Comparison of ENCODE assay signal across 16 cellular contexts in genomic region chr1:164728719-164729118, GRCh38.
DNase-seq lines count a peak whose midpoint lies in the region; ATAC-seq and TF ChIP-seq lines count a peak whose summit lies in the region.
"Had no signal": no experiment of that assay in that cellular context is flagged by ENCODE, and none has a peak within 500 bp of the region (broad histone marks: within the 10 kb centered on the region; RNA-seq: fewer than 3 reads in every experiment).

No MANE protein-coding gene starts in this region.

- peak; percentile 62 for DNase-seq in AG10803 (ENCODE audit: low read depth)
- DNase-seq in MV-4-11 (lab: John Stamatoyannopoulos, UW) = peak; percentile 77
- DNase-seq in NOMO-1 (lab: John Stamatoyannopoulos, UW; ENCODE audit: unreplicated experiment in 2 of 2) = peak; percentile 68 to 93
- DNase-seq in fibroblast of gingiva (ENCODE audit: low read depth) = peak; percentile 68
- no peak for DNase-seq in RKO (ENCODE audit: low spot score)
- DNase-seq in HPDE6-E6E7 (ENCODE audit: extremely low spot score) = no peak
- DNase-seq: ACHN; immature natural killer cell; mesendoderm; NCI-H1694; PC-3; stimulated activated naive CD4-positive, alpha-beta T cell treated with Interleukin-2 at 50 U/mL for 16 hours; uterus had no signal

- no peak for TF ChIP-seq CTCF in AG10803 (conservative IDR thresholded peaks at IDR 0.05; ENCODE audit: low read length)

- no peak overlapping the region for H3K4me3 ChIP-seq in AG10803 (ENCODE audit: low read length)
- H3K4me3 ChIP-seq: uterus had no signal

- ATAC-seq in GM21723 (IDR thresholded peaks at IDR 0.05; ENCODE audit: unreplicated experiment) (no peak), HG03521 (IDR thresholded peaks at IDR 0.05; ENCODE audit: unreplicated experiment) (no peak)
- ATAC-seq: activated CD4-positive, CD25-positive, alpha-beta regulatory T cell treated with anti-CD3 and anti-CD28 coated beads, Interleukin-2, amount 50 U/mL, for 24 hours; PC-3 had no signal

Comparison
In these comparisons a context has a peak if more than half of its experiments do, and no peak if none do; other contexts are left out.
1. DNase-seq: peak in AG10803 (single experiment), MV-4-11 (single experiment), NOMO-1 (2 of 2) and fibroblast of gingiva (single experiment); none in RKO (single experiment) and HPDE6-E6E7 (single experiment).